1 cellular context compared by ENCODE assay signal in genomic region chr1:101291562-101292035, GRCh38.
TF ChIP-seq lines count a peak whose summit lies in the region.

No MANE protein-coding gene starts in this region.

TF ChIP-seq in HEK293, 187 proteins besides CTCF, POLR2A, EP300 and RAD21 (continued from another document):
- TF ChIP-seq, protein P1, sequence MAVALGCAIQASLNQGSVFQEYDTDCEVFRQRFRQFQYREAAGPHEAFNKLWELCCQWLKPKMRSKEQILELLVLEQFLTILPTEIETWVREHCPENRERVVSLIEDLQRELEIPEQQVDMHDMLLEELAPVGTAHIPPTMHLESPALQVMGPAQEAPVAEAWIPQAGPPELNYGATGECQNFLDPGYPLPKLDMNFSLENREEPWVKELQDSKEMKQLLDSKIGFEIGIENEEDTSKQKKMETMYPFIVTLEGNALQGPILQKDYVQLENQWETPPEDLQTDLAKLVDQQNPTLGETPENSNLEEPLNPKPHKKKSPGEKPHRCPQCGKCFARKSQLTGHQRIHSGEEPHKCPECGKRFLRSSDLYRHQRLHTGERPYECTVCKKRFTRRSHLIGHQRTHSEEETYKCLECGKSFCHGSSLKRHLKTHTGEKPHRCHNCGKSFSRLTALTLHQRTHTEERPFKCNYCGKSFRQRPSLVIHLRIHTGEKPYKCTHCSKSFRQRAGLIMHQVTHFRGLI (tag by site-specific recombination; IDR thresholded peaks at IDR 0.05) = no peak
- TF ChIP-seq ZFP69B (tag by site-specific recombination; IDR thresholded peaks at IDR 0.05) (no peak; the same call in none of the 2 replicates), ZNF792 (tag by site-specific recombination; IDR thresholded peaks at IDR 0.05) (no peak), ZSCAN30 (tag by site-specific recombination; IDR thresholded peaks at IDR 0.05) (0 out of 2 replicates have a peak, but pooled peaks have one; percentile 20), EGR2 (tag by site-specific recombination; IDR thresholded peaks at IDR 0.05; ENCODE audit: low read depth) (peak; percentile 54; the same call in 1 of the 2 replicates), ZNF433 (tag by site-specific recombination; IDR thresholded peaks at IDR 0.05; ENCODE audit: low read depth) (no peak), ZNF335 (tag by site-specific recombination; conservative IDR thresholded peaks at IDR 0.05) (peak; percentile 85), ZNF639 (tag by site-specific recombination; IDR thresholded peaks at IDR 0.05) (no peak), KLF8 (tag by site-specific recombination; IDR thresholded peaks at IDR 0.05) (no peak), ZNF629 (tag by site-specific recombination; IDR thresholded peaks at IDR 0.05) (peak; percentile 50), OVOL3 (tag by site-specific recombination; IDR thresholded peaks at IDR 0.05) (no peak), ZNF10 (tag by site-specific recombination; IDR thresholded peaks at IDR 0.05) (peak; percentile 96), ZNF658 (tag by site-specific recombination; IDR thresholded peaks at IDR 0.05) (no peak), ZNF184 (tag by site-specific recombination; IDR thresholded peaks at IDR 0.05) (peak; percentile 63; the same call in 1 of the 2 replicates), ZNF596 (tag by site-specific recombination; IDR thresholded peaks at IDR 0.05) (no peak), MZF1 (tag by site-specific recombination; IDR thresholded peaks at IDR 0.05; ENCODE audit: borderline replicate concordance) (no peak), ZNF555 (tag by site-specific recombination; conservative IDR thresholded peaks at IDR 0.05) (no peak), ZNF837 (tag by site-specific recombination; IDR thresholded peaks at IDR 0.05) (no peak), KLF16 (tag by site-specific recombination; IDR thresholded peaks at IDR 0.05) (0 out of 2 replicates have a peak, but pooled peaks have one; percentile 20)
